ENCODE assay signal across 8 cellular contexts in genomic region chr17:44708401-44709263, GRCh38. TPM values are rescaled to one million over a fixed set of nuclear protein-coding genes. Genes with fewer than 3 reads are reported as not detected.
DNase-seq lines count a peak whose midpoint lies in the region; ATAC-seq and TF ChIP-seq lines count a peak whose summit lies in the region.

DBF4B (plus strand) TSS chr17:44708665; CDS start chr17:44708821, 156 bp downstream.

- H3K4me2 ChIP-seq in parathyroid adenoma (ENCODE audit: low read length), result peak within 1 kb of the TSS; percentile 89

- peak; percentile 77 for ATAC-seq in GM21381 (IDR thresholded peaks at IDR 0.05; ENCODE audit: unreplicated experiment)
- ATAC-seq in activated naive CD8-positive, alpha-beta T cell treated with anti-CD3 and anti-CD28 coated beads, Interleukin-2, amount 50 U/mL, for 24 hours, result peak; percentile 76

- H3K4me3 ChIP-seq in parathyroid adenoma (ENCODE audit: low read depth, low read length), result peak within 1 kb of the TSS; percentile 93
- H3K4me3 ChIP-seq in thyroid gland (replicated peaks in 1 of 3), result peak within 1 kb of the TSS; percentile 23 to 54 (median 38)

- peaks cover 3% of the 10 kb centered on the region for H3K4me1 Mint-ChIP-seq in activated naive CD8-positive, alpha-beta T cell treated with anti-CD3 and anti-CD28 coated beads, Interleukin-2, amount 50 U/mL, for 24 hours

- H3K27ac Mint-ChIP-seq in activated naive CD8-positive, alpha-beta T cell treated with anti-CD3 and anti-CD28 coated beads, Interleukin-2, amount 50 U/mL, for 24 hours, result no peak within 1 kb of the TSS

- DNase-seq in Ammon's horn (ENCODE audit: low spot score), result peak; percentile 88
- peak; percentile 93 for DNase-seq in NCI-H1417 treated with DMSO at 0.1 percent for 48 hours (lab: John Stamatoyannopoulos, UW)
- DNase-seq in SW 1271 (lab: John Stamatoyannopoulos, UW), result peak; percentile 67 to 91
- DNase-seq in activated naive CD8-positive, alpha-beta T cell treated with anti-CD3 and anti-CD28 coated beads, Interleukin-2, amount 50 U/mL, for 24 hours, result peak; percentile 81
- peak; percentile 91 for DNase-seq in cardiac septum (ENCODE audit: low spot score)
- peak; percentile 76 to 78 for DNase-seq in thyroid gland

- no peak within 1 kb of the TSS for H3K4me3 Mint-ChIP-seq in activated naive CD8-positive, alpha-beta T cell treated with anti-CD3 and anti-CD28 coated beads, Interleukin-2, amount 50 U/mL, for 24 hours

- no peaks in the 10 kb centered on the region for H3K36me3 ChIP-seq in parathyroid adenoma (ENCODE audit: control insufficient read depth, insufficient read depth, low read length)
- no peaks in the 10 kb centered on the region for H3K36me3 ChIP-seq in thyroid gland

- no peaks in the 10 kb centered on the region for H3K27me3 ChIP-seq in parathyroid adenoma (ENCODE audit: control insufficient read depth, insufficient read depth, low read length)
- no peaks in the 10 kb centered on the region for H3K27me3 ChIP-seq in thyroid gland

- TF ChIP-seq CTCF in parathyroid adenoma (IDR thresholded peaks at IDR 0.05) (no peak), thyroid gland (IDR thresholded peaks at IDR 0.05) (peak in 1 of 6 experiments; percentile 36)

- H3K27ac ChIP-seq in parathyroid adenoma (peak within 1 kb of the TSS; percentile 79), thyroid gland (peak within 1 kb of the TSS in 2 of 3 donors; percentile 12 to 71)

- H3K9me3 Mint-ChIP-seq in activated naive CD8-positive, alpha-beta T cell treated with anti-CD3 and anti-CD28 coated beads, Interleukin-2, amount 50 U/mL, for 24 hours, result no peaks in the 10 kb centered on the region

- 1% methylated on average over 52 of the region's 52 CpGs for WGBS in thyroid gland, 2 donors

- no peaks in the 10 kb centered on the region for H3K27me3 Mint-ChIP-seq in activated naive CD8-positive, alpha-beta T cell treated with anti-CD3 and anti-CD28 coated beads, Interleukin-2, amount 50 U/mL, for 24 hours

- H3K9me3 ChIP-seq in parathyroid adenoma (ENCODE audit: control insufficient read depth, low read length) (no peaks in the 10 kb centered on the region), thyroid gland (no peaks in the 10 kb centered on the region)

- peaks cover 7% of the 10 kb centered on the region for H3K4me1 ChIP-seq in parathyroid adenoma
- H3K4me1 ChIP-seq in thyroid gland, result peaks cover 10 to 12% of the 10 kb centered on the region in 2 donors

- peak within 1 kb of the TSS; percentile 38 for H3K9ac ChIP-seq in parathyroid adenoma

- H3K79me2 ChIP-seq in parathyroid adenoma, result no peaks in the 10 kb centered on the region

- intact Hi-C loops in cardiac septum (cut with DNase I), result loop anchor here (2.0 kb wide), 1 partner anchor 18 kb away; no protein-coding TSS in a partner anchor
- intact Hi-C loops in thyroid gland (cut with DNase I), result no loop called here

- no peak for TF ChIP-seq POLR2A in thyroid gland (IDR thresholded peaks at IDR 0.05)

- H3K36me3 Mint-ChIP-seq in activated naive CD8-positive, alpha-beta T cell treated with anti-CD3 and anti-CD28 coated beads, Interleukin-2, amount 50 U/mL, for 24 hours (ENCODE audit: low read depth), result peaks cover 2% of the 10 kb centered on the region

- peak within 1 kb of the TSS; percentile 88 for H2AFZ ChIP-seq in parathyroid adenoma

RNA-seq across cellular contexts. Expression of gene DBF4B, which starts in this region (rescaled TPM):
- total RNA-seq in cardiac septum (5.9 TPM), thyroid gland (1 to 10 TPM; 2.4 to 8.0 (median 5.1) TPM)

Comparison
In these comparisons a context has a peak if more than half of its experiments do, and no peak if none do; other contexts are left out.
1. Peak in every context shown above with its lines: DNase-seq, ATAC-seq, H3K4me3 ChIP-seq and H3K27ac ChIP-seq.